ENCODE assay signal across 1 cellular context in genomic region chr12:46585854-46586621, GRCh38.
TF ChIP-seq lines count a peak whose summit lies in the region.

No MANE protein-coding gene starts in this region.

TF ChIP-seq in HepG2, 621 proteins besides CTCF, POLR2A, EP300 and RAD21 (continued from another document and continues in another):
- TF ChIP-seq THAP8 (CRISPR knock-in tag; IDR thresholded peaks at IDR 0.05; ENCODE audit: borderline replicate concordance): no peak
- no peak for TF ChIP-seq ETS1 (CRISPR knock-in tag; IDR thresholded peaks at IDR 0.05)
- TF ChIP-seq ZBTB8A (CRISPR knock-in tag; IDR thresholded peaks at IDR 0.05; ENCODE audit: borderline replicate concordance, low read depth): no peak
- TF ChIP-seq ZNF143 (CRISPR knock-in tag; IDR thresholded peaks at IDR 0.05): no peak
- peak; percentile 49; the same call in 1 of the 2 replicates for TF ChIP-seq KDM2A (CRISPR knock-in tag; IDR thresholded peaks at IDR 0.05; ENCODE audit: borderline replicate concordance, low read depth)
- no peak for TF ChIP-seq ZNF232 (CRISPR knock-in tag; IDR thresholded peaks at IDR 0.05; ENCODE audit: borderline replicate concordance)
- TF ChIP-seq, protein P1, sequence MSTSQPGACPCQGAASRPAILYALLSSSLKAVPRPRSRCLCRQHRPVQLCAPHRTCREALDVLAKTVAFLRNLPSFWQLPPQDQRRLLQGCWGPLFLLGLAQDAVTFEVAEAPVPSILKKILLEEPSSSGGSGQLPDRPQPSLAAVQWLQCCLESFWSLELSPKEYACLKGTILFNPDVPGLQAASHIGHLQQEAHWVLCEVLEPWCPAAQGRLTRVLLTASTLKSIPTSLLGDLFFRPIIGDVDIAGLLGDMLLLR (CRISPR knock-in tag; IDR thresholded peaks at IDR 0.05): no peak
- no peak for TF ChIP-seq ZNF3 (CRISPR knock-in tag; IDR thresholded peaks at IDR 0.05)
- TF ChIP-seq ARID3A (IDR thresholded peaks at IDR 0.05; ENCODE audit: low read depth, low read length): no peak
- no peak for TF ChIP-seq NPAS2 (CRISPR knock-in tag; IDR thresholded peaks at IDR 0.05; ENCODE audit: borderline replicate concordance)
- no peak; the same call in 1 of the 2 replicates for TF ChIP-seq ZNF264 (CRISPR knock-in tag; IDR thresholded peaks at IDR 0.05)
- peak; percentile 43; the same call in 1 of the 2 replicates for TF ChIP-seq GABPB1 (CRISPR knock-in tag; IDR thresholded peaks at IDR 0.05)
- TF ChIP-seq KLF12 (CRISPR knock-in tag; IDR thresholded peaks at IDR 0.05; ENCODE audit: borderline replicate concordance): no peak
- TF ChIP-seq ZNF543 (CRISPR knock-in tag; IDR thresholded peaks at IDR 0.05): no peak
- TF ChIP-seq ZBTB37 (CRISPR knock-in tag; IDR thresholded peaks at IDR 0.05): no peak
- no peak for TF ChIP-seq ZNF33A (CRISPR knock-in tag; IDR thresholded peaks at IDR 0.05; ENCODE audit: borderline replicate concordance)
- no peak; the same call in 1 of the 2 replicates for TF ChIP-seq FOXK2 (IDR thresholded peaks at IDR 0.05)
- TF ChIP-seq ZNF556 (CRISPR knock-in tag; IDR thresholded peaks at IDR 0.05; ENCODE audit: borderline replicate concordance): peak; percentile 83; the same call in 1 of the 2 replicates
- TF ChIP-seq, protein P2, sequence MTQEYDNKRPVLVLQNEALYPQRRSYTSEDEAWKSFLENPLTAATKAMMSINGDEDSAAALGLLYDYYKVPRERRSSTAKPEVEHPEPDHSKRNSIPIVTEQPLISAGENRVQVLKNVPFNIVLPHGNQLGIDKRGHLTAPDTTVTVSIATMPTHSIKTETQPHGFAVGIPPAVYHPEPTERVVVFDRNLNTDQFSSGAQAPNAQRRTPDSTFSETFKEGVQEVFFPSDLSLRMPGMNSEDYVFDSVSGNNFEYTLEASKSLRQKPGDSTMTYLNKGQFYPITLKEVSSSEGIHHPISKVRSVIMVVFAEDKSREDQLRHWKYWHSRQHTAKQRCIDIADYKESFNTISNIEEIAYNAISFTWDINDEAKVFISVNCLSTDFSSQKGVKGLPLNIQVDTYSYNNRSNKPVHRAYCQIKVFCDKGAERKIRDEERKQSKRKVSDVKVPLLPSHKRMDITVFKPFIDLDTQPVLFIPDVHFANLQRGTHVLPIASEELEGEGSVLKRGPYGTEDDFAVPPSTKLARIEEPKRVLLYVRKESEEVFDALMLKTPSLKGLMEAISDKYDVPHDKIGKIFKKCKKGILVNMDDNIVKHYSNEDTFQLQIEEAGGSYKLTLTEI (CRISPR knock-in tag; conservative IDR thresholded peaks at IDR 0.05): no peak
- TF ChIP-seq SNAPC4 (CRISPR knock-in tag; IDR thresholded peaks at IDR 0.05): no peak
- peak; percentile 74; the same call in 1 of the 2 replicates for TF ChIP-seq HDAC1 (CRISPR knock-in tag; IDR thresholded peaks at IDR 0.05)
- TF ChIP-seq ZBTB21 (CRISPR knock-in tag; IDR thresholded peaks at IDR 0.05): no peak
- peak; percentile 58; the same call in 1 of the 2 replicates for TF ChIP-seq ZNF761 (CRISPR knock-in tag; conservative IDR thresholded peaks at IDR 0.05)
- no peak for TF ChIP-seq MTA3 (CRISPR knock-in tag; IDR thresholded peaks at IDR 0.05)
- no peak for TF ChIP-seq ZNF17 (CRISPR knock-in tag; IDR thresholded peaks at IDR 0.05)
- TF ChIP-seq SRSF1 (optimal IDR thresholded peaks at IDR 0.05; ENCODE audit: low read depth, low read length): no peak
- no peak for TF ChIP-seq KAT2B (IDR thresholded peaks at IDR 0.05; ENCODE audit: borderline replicate concordance, low read depth, low read length)
- TF ChIP-seq FOXM1 (CRISPR knock-in tag; IDR thresholded peaks at IDR 0.05): no peak
- no peak for TF ChIP-seq U2AF2 (IDR thresholded peaks at IDR 0.05; ENCODE audit: low read depth, low read length)
- TF ChIP-seq ISX (CRISPR knock-in tag; conservative IDR thresholded peaks at IDR 0.05): no peak
- TF ChIP-seq, protein P3, sequence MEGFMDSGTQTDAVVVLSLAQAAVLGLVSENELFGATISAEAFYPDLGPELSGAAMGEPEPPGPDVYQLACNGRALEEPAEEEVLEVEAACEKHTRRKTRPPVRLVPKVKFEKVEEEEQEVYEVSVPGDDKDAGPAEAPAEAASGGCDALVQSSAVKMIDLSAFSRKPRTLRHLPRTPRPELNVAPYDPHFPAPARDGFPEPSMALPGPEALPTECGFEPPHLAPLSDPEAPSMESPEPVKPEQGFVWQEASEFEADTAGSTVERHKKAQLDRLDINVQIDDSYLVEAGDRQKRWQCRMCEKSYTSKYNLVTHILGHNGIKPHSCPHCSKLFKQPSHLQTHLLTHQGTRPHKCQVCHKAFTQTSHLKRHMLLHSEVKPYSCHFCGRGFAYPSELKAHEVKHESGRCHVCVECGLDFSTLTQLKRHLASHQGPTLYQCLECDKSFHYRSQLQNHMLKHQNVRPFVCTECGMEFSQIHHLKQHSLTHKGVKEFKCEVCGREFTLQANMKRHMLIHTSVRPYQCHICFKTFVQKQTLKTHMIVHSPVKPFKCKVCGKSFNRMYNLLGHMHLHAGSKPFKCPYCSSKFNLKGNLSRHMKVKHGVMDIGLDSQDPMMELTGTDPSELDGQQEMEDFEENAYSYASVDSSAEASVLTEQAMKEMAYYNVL (CRISPR knock-in tag; IDR thresholded peaks at IDR 0.05; ENCODE audit: borderline replicate concordance): peak; percentile 45; the same call in 1 of the 2 replicates
- TF ChIP-seq SIN3A (IDR thresholded peaks at IDR 0.05; ENCODE audit: borderline replicate concordance, low read depth, low read length): no peak
- TF ChIP-seq NFE2L2 (IDR thresholded peaks at IDR 0.05; ENCODE audit: low read length): no peak
- TF ChIP-seq MTERF4 (CRISPR knock-in tag; IDR thresholded peaks at IDR 0.05): no peak
- TF ChIP-seq HES4 (CRISPR knock-in tag; IDR thresholded peaks at IDR 0.05; ENCODE audit: borderline replicate concordance): no peak
- 0 out of 2 replicates have a peak, but pooled peaks have one; percentile 50 for TF ChIP-seq ZNF724P (CRISPR knock-in tag; IDR thresholded peaks at IDR 0.05; ENCODE audit: borderline replicate concordance)
- TF ChIP-seq, protein P4, sequence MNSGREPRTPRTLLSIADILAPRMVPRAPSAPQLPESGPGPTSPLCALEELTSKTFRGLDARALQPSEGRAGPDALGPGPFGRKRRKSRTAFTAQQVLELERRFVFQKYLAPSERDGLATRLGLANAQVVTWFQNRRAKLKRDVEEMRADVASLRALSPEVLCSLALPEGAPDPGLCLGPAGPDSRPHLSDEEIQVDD (CRISPR knock-in tag; IDR thresholded peaks at IDR 0.05; ENCODE audit: borderline replicate concordance): no peak
- TF ChIP-seq IRF2 (CRISPR knock-in tag; IDR thresholded peaks at IDR 0.05): peak; percentile 61; the same call in 1 of the 2 replicates
- 0 out of 2 replicates have a peak, but pooled peaks have one; percentile 44 for TF ChIP-seq ZNF501 (CRISPR knock-in tag; IDR thresholded peaks at IDR 0.05)
- no peak for TF ChIP-seq SOX6 (IDR thresholded peaks at IDR 0.05)
- peak; percentile 87 for TF ChIP-seq SOX6 (CRISPR knock-in tag; IDR thresholded peaks at IDR 0.05)
- no peak for TF ChIP-seq YEATS4 (CRISPR knock-in tag; IDR thresholded peaks at IDR 0.05; ENCODE audit: borderline replicate concordance)
- no peak for TF ChIP-seq IRX3 (CRISPR knock-in tag; IDR thresholded peaks at IDR 0.05; ENCODE audit: borderline replicate concordance, low read depth)
- TF ChIP-seq, protein P5, sequence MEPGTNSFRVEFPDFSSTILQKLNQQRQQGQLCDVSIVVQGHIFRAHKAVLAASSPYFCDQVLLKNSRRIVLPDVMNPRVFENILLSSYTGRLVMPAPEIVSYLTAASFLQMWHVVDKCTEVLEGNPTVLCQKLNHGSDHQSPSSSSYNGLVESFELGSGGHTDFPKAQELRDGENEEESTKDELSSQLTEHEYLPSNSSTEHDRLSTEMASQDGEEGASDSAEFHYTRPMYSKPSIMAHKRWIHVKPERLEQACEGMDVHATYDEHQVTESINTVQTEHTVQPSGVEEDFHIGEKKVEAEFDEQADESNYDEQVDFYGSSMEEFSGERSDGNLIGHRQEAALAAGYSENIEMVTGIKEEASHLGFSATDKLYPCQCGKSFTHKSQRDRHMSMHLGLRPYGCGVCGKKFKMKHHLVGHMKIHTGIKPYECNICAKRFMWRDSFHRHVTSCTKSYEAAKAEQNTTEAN (CRISPR knock-in tag; conservative IDR thresholded peaks at IDR 0.05): no peak
- TF ChIP-seq HNRNPH1 (optimal IDR thresholded peaks at IDR 0.05; ENCODE audit: low read depth, low read length): no peak
- no peak for TF ChIP-seq SP140L (CRISPR knock-in tag; IDR thresholded peaks at IDR 0.05; ENCODE audit: borderline replicate concordance)
- peak; percentile 34; the same call in 1 of the 2 replicates for TF ChIP-seq TAF1 (CRISPR knock-in tag; IDR thresholded peaks at IDR 0.05)
- TF ChIP-seq CENPX (CRISPR knock-in tag; IDR thresholded peaks at IDR 0.05): no peak
